8 cellular contexts compared by ENCODE assay signal in genomic region chrX:2691543-2692220, GRCh38. TPM values are rescaled to one million over a fixed set of nuclear protein-coding genes. Genes with fewer than 3 reads are reported as not detected.
DNase-seq lines count a peak whose midpoint lies in the region; ATAC-seq and TF ChIP-seq lines count a peak whose summit lies in the region.

No MANE protein-coding gene starts in this region.

- H3K9me3 ChIP-seq in AG04450 (ENCODE audit: control insufficient read depth, insufficient read depth, low read length) (no peaks in the 10 kb centered on the region; the same call in 1 of the 2 replicates), ectodermal cell (ENCODE audit: control insufficient read depth, low read length) (no peaks in the 10 kb centered on the region), mucosa of stomach (ENCODE audit: control insufficient read depth, low read length) (no peaks in the 10 kb centered on the region)

- POLR2A ChIA-PET in AG04450 (lab: Yijun Ruan, JAX): no interaction called here

- H3K4me3 ChIP-seq in AG04450 (ENCODE audit: low read depth, low read length) (peak overlapping the region; percentile 78), ectodermal cell (ENCODE audit: insufficient read depth, low read depth, low read length) (peak overlapping the region; percentile 70), mucosa of stomach (ENCODE audit: low read length) (peak overlapping the region; percentile 78)

- peak overlapping the region; percentile 87 for H3K9ac ChIP-seq in mucosa of stomach (ENCODE audit: low read length)

- no peak for DNase-seq in AG04450 (ENCODE audit: low read depth, low spot score)
- peak; percentile 51 for DNase-seq in RPMI7951 (ENCODE audit: low read depth)
- no peak for DNase-seq in midbrain (lab: John Stamatoyannopoulos, UW)

- H3K4me1 ChIP-seq in ectodermal cell (ENCODE audit: control insufficient read depth, insufficient read depth, low read length) (peaks cover 13% of the 10 kb centered on the region), mucosa of stomach (ENCODE audit: control insufficient read depth, insufficient read depth, low read length) (peaks cover 15% of the 10 kb centered on the region)

- TF ChIP-seq CTCF in AG04450 (IDR thresholded peaks at IDR 0.05; ENCODE audit: low read depth, low read length): no peak

- CTCF ChIA-PET in AG04450 (lab: Charles Lee): no interaction called here

- ATAC-seq in GM21723 (IDR thresholded peaks at IDR 0.05; ENCODE audit: unreplicated experiment): peak; percentile 25
- no peak for ATAC-seq in HG03457 (IDR thresholded peaks at IDR 0.05; ENCODE audit: unreplicated experiment)
- ATAC-seq in HG03135 (IDR thresholded peaks at IDR 0.05; ENCODE audit: unreplicated experiment): no peak

- H3K27ac ChIP-seq in AG04450 (ENCODE audit: low read depth, low read length): peak overlapping the region; percentile 77
- no peak overlapping the region for H3K27ac ChIP-seq in ectodermal cell (ENCODE audit: insufficient read depth, low read depth, low read length, poor library complexity, severe bottlenecking)

- no peaks in the 10 kb centered on the region for H3K27me3 ChIP-seq in AG04450 (ENCODE audit: control insufficient read depth, insufficient read depth, low read length)
- peaks cover 29% of the 10 kb centered on the region for H3K27me3 ChIP-seq in ectodermal cell (ENCODE audit: control insufficient read depth, insufficient read depth, low read length, poor library complexity, severe bottlenecking)
- no peaks in the 10 kb centered on the region for H3K27me3 ChIP-seq in mucosa of stomach (ENCODE audit: control insufficient read depth, insufficient read depth, low read length)

- H3K36me3 ChIP-seq in ectodermal cell (ENCODE audit: control insufficient read depth, insufficient read depth, low read length) (no peaks in the 10 kb centered on the region), mucosa of stomach (ENCODE audit: control insufficient read depth, insufficient read depth, low read length) (no peaks in the 10 kb centered on the region)

- WGBS in ectodermal cell, 2 experiments: 2 to 3% methylated on average over 38 to 42 of the region's 42 CpGs

RNA-seq across cellular contexts. Expression of gene CD99, which starts 0.6 kb away (rescaled TPM):
- 355 and 369 TPM in 2 replicates for polyA plus RNA-seq in AG04450 (2011; rRNA removed)
- polyA minus RNA-seq in AG04450 (2011; rRNA and poly(A)+ RNA removed): 145 and 147 TPM in 2 replicates
- total RNA-seq in RPMI7951 (2014; rRNA removed; shearing (Covaris generic)): 444 and 519 TPM in 2 replicates
- polyA plus RNA-seq in ectodermal cell (2013, experiment 1 of 4): 174 TPM
- polyA plus RNA-seq in ectodermal cell (2013, experiment 2 of 4): 145 TPM
- polyA plus RNA-seq in ectodermal cell (2013, experiment 3 of 4): 117 TPM
- 128 TPM for polyA plus RNA-seq in ectodermal cell (2013, experiment 4 of 4)
